Comparison of ENCODE assay signal across 1 cellular context in genomic region chr10:99232357-99232999, GRCh38.
TF ChIP-seq lines count a peak whose summit lies in the region.

No MANE protein-coding gene starts in this region.

TF ChIP-seq in GM23338, 12 proteins besides CTCF, POLR2A, EP300 and RAD21 (continued from another document):
- TF ChIP-seq ZNF462 (CRISPR knock-in tag; IDR thresholded peaks at IDR 0.05) (no peak), NANOG (IDR thresholded peaks at IDR 0.05; ENCODE audit: borderline replicate concordance) (no peak), EZH2phosphoT487 (IDR thresholded peaks at IDR 0.05; ENCODE audit: unreplicated experiment) (no peak), POLR2AphosphoS5 (IDR thresholded peaks at IDR 0.05; ENCODE audit: low read depth) (no peak), STAT1 (IDR thresholded peaks at IDR 0.05; ENCODE audit: unreplicated experiment) (no peak), ETS1 (IDR thresholded peaks at IDR 0.05) (no peak), JUNB (IDR thresholded peaks at IDR 0.05; ENCODE audit: unreplicated experiment) (no peak), REST (IDR thresholded peaks at IDR 0.05; ENCODE audit: unreplicated experiment) (no peak), EZH2 (IDR thresholded peaks at IDR 0.05; ENCODE audit: low read depth, unreplicated experiment) (no peak)
